Comparison of ENCODE assay signal across 10 cellular contexts in genomic region chr21:34885125-34885524, GRCh38.
A peak's percentile ranks its signal among the peaks of the same experiment; 100 is the strongest.
DNase-seq lines count a peak whose midpoint lies in the region; ATAC-seq and TF ChIP-seq lines count a peak whose summit lies in the region.
"Had no signal": no experiment of that assay in that cellular context is flagged by ENCODE, and none has a peak within 500 bp of the region (broad histone marks: within the 10 kb centered on the region; RNA-seq: fewer than 3 reads in every experiment).

No MANE protein-coding gene starts in this region.

- no peak for TF ChIP-seq CTCF in HCT116 (IDR thresholded peaks at IDR 0.05 in 2 of 3, conservative IDR thresholded peaks at IDR 0.05 in 1 of 3; ENCODE audit: borderline replicate concordance in 1 of 3, insufficient read depth in 1 of 3, low read depth in 2 of 3, low read length in 2 of 3)
- no peak for TF ChIP-seq CTCF in RWPE1 (conservative IDR thresholded peaks at IDR 0.05; ENCODE audit: low read depth)
- TF ChIP-seq CTCF in gastrocnemius medialis (IDR thresholded peaks at IDR 0.05 in 4 of 5, conservative IDR thresholded peaks at IDR 0.05 in 1 of 5) = no peak

- ATAC-seq in HCT116 (no peak), gastrocnemius medialis (no peak), HG03439 (IDR thresholded peaks at IDR 0.05; ENCODE audit: unreplicated experiment) (no peak)

- H3K27me3 ChIP-seq in HCT116 (ENCODE audit: insufficient read depth, low read length) = no peaks in the 10 kb centered on the region
- H3K27me3 ChIP-seq in gastrocnemius medialis = peaks cover 3 to 23% (median 20%) of the 10 kb centered on the region in 3 donors

- peak overlapping the region; percentile 18; the same call in 1 of the 2 replicates for H3K9ac ChIP-seq in HCT116 (ENCODE audit: low read length)

- TF ChIP-seq POLR2A in HCT116 (IDR thresholded peaks at IDR 0.05; ENCODE audit: borderline replicate concordance, extremely low read depth, insufficient read depth, insufficient read length) (no peak), erythroblast (IDR thresholded peaks at IDR 0.05; ENCODE audit: low read length) (no peak), gastrocnemius medialis (IDR thresholded peaks at IDR 0.05) (no peak)

- POLR2A ChIA-PET in HCT116 (lab: Charles Lee) (interaction anchor here (3.9 kb wide), 1 partner anchor 88 kb away, joined by 33 read pairs; no protein-coding TSS in a partner anchor), RWPE1 (lab: Yijun Ruan, JAX; ENCODE audit: low non-redundant PET) (no interaction called here)

- BruUV-seq in HCT116 (replicated peaks; lab: Mats Ljungman, UMichigan) = no TSS peak

- H3K36me3 ChIP-seq in HCT116 (ENCODE audit: control insufficient read depth in 1 of 2, insufficient read depth in 2 of 2, low read length in 2 of 2) (peaks cover 4 to 9% of the 10 kb centered on the region in 2 experiments; a peak in 2 of 4 replicates), gastrocnemius medialis (peaks cover 0 to 7% of the 10 kb centered on the region in 2 donors)

- peaks cover 80% of the 10 kb centered on the region for H3K79me2 ChIP-seq in HCT116 (ENCODE audit: insufficient read depth, low read length)

- no peaks in the 10 kb centered on the region for H3K9me2 ChIP-seq in HCT116 (ENCODE audit: insufficient read depth)

- intact Hi-C loops in HCT116 (cut with micrococcal nuclease) = loop anchor here (1.0 to 5.0 kb wide), 5 partner anchors 49 to 332 kb away; no protein-coding TSS in a partner anchor
- intact Hi-C loops in gastrocnemius medialis (cut with DNase I; ENCODE audit: low total_unique reads) = loop anchor here (5.0 to 10.0 kb wide), 3 partner anchors 270 to 1437 kb away; partner anchors contain the start of genes MORC3 and RCAN1

- RAD21 ChIA-PET in HCT116 (lab: Charles Lee; ENCODE audit: low non-redundant PET in 1 of 2, low total read pairs in 2 of 2, uncharacterized antibody in 2 of 2, unreplicated experiment in 2 of 2) = no interaction called here

- peaks cover 33 to 72% of the 10 kb centered on the region in 2 experiments for H3K4me1 ChIP-seq in HCT116 (ENCODE audit: control insufficient read depth in 1 of 2, insufficient read depth in 2 of 2, low read length in 2 of 2)
- peaks cover 12 to 29% of the 10 kb centered on the region in 2 donors for H3K4me1 ChIP-seq in gastrocnemius medialis

- no peak overlapping the region; a peak in 1 of 4 replicates for H3K4me3 ChIP-seq in HCT116 (replicated peaks in 1 of 2; ENCODE audit: low read depth in 1 of 2, low read length in 2 of 2)
- peak overlapping the region; percentile 13 to 74 (median 69) for H3K4me3 ChIP-seq in gastrocnemius medialis

- H3K9me3 ChIP-seq in HCT116 (ENCODE audit: control insufficient read depth in 1 of 2, insufficient read depth in 1 of 2, low read depth in 1 of 2, low read length in 2 of 2) (no peaks in the 10 kb centered on the region), gastrocnemius medialis (no peaks in the 10 kb centered on the region)

- in situ Hi-C loops in gastrocnemius medialis (cut with MboI; ENCODE audit: low sequenced_read_pairs in 4 of 4) = loop anchor here (5.0 to 10.0 kb wide), 5 partner anchors 90 to 1050 kb away; no protein-coding TSS in a partner anchor

- no peaks in the 10 kb centered on the region for H4K20me1 ChIP-seq in HCT116 (ENCODE audit: insufficient read depth)

- no peak for DNase-seq in HCT116 (ENCODE audit: low read depth, low spot score)
- DNase-seq in RWPE1 (ENCODE audit: low spot score) = no peak
- DNase-seq in erythroblast (lab: John Stamatoyannopoulos, UW) = peak; percentile 64 to 72
- DNase-seq in gastrocnemius medialis = no peak
- no peak for DNase-seq in NCI-H69 (lab: John Stamatoyannopoulos, UW)
- no peak for DNase-seq in nucleus accumbens (lab: John Stamatoyannopoulos, UW)
- no peak for DNase-seq in NCI-H2196 treated with DMSO at 0.1 percent for 48 hours (lab: John Stamatoyannopoulos, UW; ENCODE audit: unreplicated experiment)
- DNase-seq: activated CD4-positive, alpha-beta T cell treated with anti-CD3 and anti-CD28 coated beads, Interleukin-2, amount 50 U/mL, for 1 hour; occipital lobe had no signal

- H3K4me2 ChIP-seq in HCT116 (ENCODE audit: low read length) = peak overlapping the region; percentile 100

- CTCF ChIA-PET in HCT116 (lab: Charles Lee) = interaction anchor here (1.3 kb wide), 1 partner anchor 140 kb away, joined by 7 read pairs; no protein-coding TSS in a partner anchor
- CTCF ChIA-PET in RWPE1 (lab: Yijun Ruan, JAX) = interaction anchor here (0.6 to 2.8 kb wide), 2 partner anchors 140 to 163 kb away, joined by 4 to 10 read pairs; no protein-coding TSS in a partner anchor

- no peak overlapping the region for H2AFZ ChIP-seq in HCT116 (ENCODE audit: low read depth, low read length, poor library complexity, severe bottlenecking)

- TF ChIP-seq RAD21 in HCT116 (IDR thresholded peaks at IDR 0.05; ENCODE audit: low read depth) = no peak

- H3K27ac ChIP-seq in HCT116 (ENCODE audit: low read depth, low read length) = no peak overlapping the region
- H3K27ac ChIP-seq in RWPE1 = peak overlapping the region; percentile 75
- peak overlapping the region in 3 of 4 donors; percentile 76 to 91 (median 82) for H3K27ac ChIP-seq in gastrocnemius medialis

TF ChIP-seq in HCT116, 20 proteins besides CTCF, POLR2A, EP300 and RAD21:
- TF ChIP-seq SRF (IDR thresholded peaks at IDR 0.05; ENCODE audit: low read depth) (no peak), ELF1 (IDR thresholded peaks at IDR 0.05; ENCODE audit: borderline replicate concordance, low read depth) (no peak), SP1 (IDR thresholded peaks at IDR 0.05; ENCODE audit: low read depth) (no peak), EZH2 (IDR thresholded peaks at IDR 0.05) (no peak), CEBPB (IDR thresholded peaks at IDR 0.05; ENCODE audit: low read depth) (no peak), ATF3 (IDR thresholded peaks at IDR 0.05) (no peak), ZNF274 (IDR thresholded peaks at IDR 0.05; ENCODE audit: low read depth, low read length) (no peak)
- TF ChIP-seq, protein P1, sequence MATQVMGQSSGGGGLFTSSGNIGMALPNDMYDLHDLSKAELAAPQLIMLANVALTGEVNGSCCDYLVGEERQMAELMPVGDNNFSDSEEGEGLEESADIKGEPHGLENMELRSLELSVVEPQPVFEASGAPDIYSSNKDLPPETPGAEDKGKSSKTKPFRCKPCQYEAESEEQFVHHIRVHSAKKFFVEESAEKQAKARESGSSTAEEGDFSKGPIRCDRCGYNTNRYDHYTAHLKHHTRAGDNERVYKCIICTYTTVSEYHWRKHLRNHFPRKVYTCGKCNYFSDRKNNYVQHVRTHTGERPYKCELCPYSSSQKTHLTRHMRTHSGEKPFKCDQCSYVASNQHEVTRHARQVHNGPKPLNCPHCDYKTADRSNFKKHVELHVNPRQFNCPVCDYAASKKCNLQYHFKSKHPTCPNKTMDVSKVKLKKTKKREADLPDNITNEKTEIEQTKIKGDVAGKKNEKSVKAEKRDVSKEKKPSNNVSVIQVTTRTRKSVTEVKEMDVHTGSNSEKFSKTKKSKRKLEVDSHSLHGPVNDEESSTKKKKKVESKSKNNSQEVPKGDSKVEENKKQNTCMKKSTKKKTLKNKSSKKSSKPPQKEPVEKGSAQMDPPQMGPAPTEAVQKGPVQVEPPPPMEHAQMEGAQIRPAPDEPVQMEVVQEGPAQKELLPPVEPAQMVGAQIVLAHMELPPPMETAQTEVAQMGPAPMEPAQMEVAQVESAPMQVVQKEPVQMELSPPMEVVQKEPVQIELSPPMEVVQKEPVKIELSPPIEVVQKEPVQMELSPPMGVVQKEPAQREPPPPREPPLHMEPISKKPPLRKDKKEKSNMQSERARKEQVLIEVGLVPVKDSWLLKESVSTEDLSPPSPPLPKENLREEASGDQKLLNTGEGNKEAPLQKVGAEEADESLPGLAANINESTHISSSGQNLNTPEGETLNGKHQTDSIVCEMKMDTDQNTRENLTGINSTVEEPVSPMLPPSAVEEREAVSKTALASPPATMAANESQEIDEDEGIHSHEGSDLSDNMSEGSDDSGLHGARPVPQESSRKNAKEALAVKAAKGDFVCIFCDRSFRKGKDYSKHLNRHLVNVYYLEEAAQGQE (IDR thresholded peaks at IDR 0.05; ENCODE audit: low read depth) = no peak

Comparison
In these comparisons a context has a peak if more than half of its experiments do, and no peak if none do; other contexts are left out.
1. DNase-seq: peak in erythroblast (2 of 2); none in HCT116 (single experiment), RWPE1 (single experiment), gastrocnemius medialis (0 of 2), NCI-H69 (single experiment), nucleus accumbens (0 of 56) and NCI-H2196 treated with DMSO at 0.1 percent for 48 hours (single experiment).
2. H3K4me3 ChIP-seq: peak in gastrocnemius medialis (4 of 4); none in HCT116 (0 of 2).